Comparison of ENCODE assay signal across 1 cellular context in genomic region chr2:46010925-46011490, GRCh38.
TF ChIP-seq lines count a peak whose summit lies in the region.

No MANE protein-coding gene starts in this region.

TF ChIP-seq in WTC11, 78 proteins besides CTCF, POLR2A, EP300 and RAD21 (continued from another document):
- TF ChIP-seq USF2 (CRISPR knock-in tag; IDR thresholded peaks at IDR 0.05) (no peak), E2F4 (CRISPR knock-in tag; IDR thresholded peaks at IDR 0.05; ENCODE audit: borderline replicate concordance, low read depth) (no peak), RORB (CRISPR knock-in tag; IDR thresholded peaks at IDR 0.05) (no peak), CREB1 (CRISPR knock-in tag; IDR thresholded peaks at IDR 0.05) (no peak), ZNF532 (CRISPR knock-in tag; IDR thresholded peaks at IDR 0.05; ENCODE audit: borderline replicate concordance) (no peak)
